Comparison of ENCODE assay signal across 1 cellular context in genomic region chr3:24508423-24508839, GRCh38.
TF ChIP-seq lines count a peak whose summit lies in the region.

No MANE protein-coding gene starts in this region.

TF ChIP-seq in K562, 482 proteins besides CTCF, POLR2A, EP300 and RAD21 (continued from another document):
- TF ChIP-seq CREB5 (CRISPR knock-in tag; IDR thresholded peaks at IDR 0.05) (no peak), HMG20B (CRISPR knock-in tag; IDR thresholded peaks at IDR 0.05) (no peak), MTA1 (IDR thresholded peaks at IDR 0.05; ENCODE audit: borderline replicate concordance) (no peak), ZNF408 (CRISPR knock-in tag; IDR thresholded peaks at IDR 0.05; ENCODE audit: low read depth) (no peak), MCM3 (IDR thresholded peaks at IDR 0.05) (no peak), NONO (IDR thresholded peaks at IDR 0.05; ENCODE audit: low read depth in 2 of 2, low read length in 1 of 2) (no peak), COPS2 (conservative IDR thresholded peaks at IDR 0.05) (no peak), HMBOX1 (IDR thresholded peaks at IDR 0.05) (peak; percentile 53; the same call in 1 of the 2 replicates), WHSC1 (IDR thresholded peaks at IDR 0.05; ENCODE audit: low read length) (no peak), RNF2 (IDR thresholded peaks at IDR 0.05) (no peak), ETS1 (conservative IDR thresholded peaks at IDR 0.05; ENCODE audit: control insufficient read depth, low read depth, low read length) (no peak), E2F5 (CRISPR knock-in tag; IDR thresholded peaks at IDR 0.05) (no peak), CHD7 (IDR thresholded peaks at IDR 0.05; ENCODE audit: low read depth, low read length) (no peak), ZNF518B (CRISPR knock-in tag; IDR thresholded peaks at IDR 0.05) (no peak), SAFB (IDR thresholded peaks at IDR 0.05; ENCODE audit: borderline replicate concordance, low read depth, low read length) (no peak), ELK3 (CRISPR knock-in tag; IDR thresholded peaks at IDR 0.05) (no peak), STAT5B (CRISPR knock-in tag; IDR thresholded peaks at IDR 0.05) (no peak), ZNF395 (CRISPR knock-in tag; IDR thresholded peaks at IDR 0.05) (no peak), ZKSCAN1 (IDR thresholded peaks at IDR 0.05; ENCODE audit: low read depth, low read length) (no peak), BCL6 (CRISPR knock-in tag; IDR thresholded peaks at IDR 0.05) (no peak), CREBBP (IDR thresholded peaks at IDR 0.05; ENCODE audit: low read depth, low read length) (no peak), NFIX (CRISPR knock-in tag; IDR thresholded peaks at IDR 0.05; ENCODE audit: low read depth) (no peak), MED1 (CRISPR knock-in tag; IDR thresholded peaks at IDR 0.05; ENCODE audit: borderline replicate concordance) (no peak), FOXO4 (CRISPR knock-in tag; IDR thresholded peaks at IDR 0.05) (no peak), NFXL1 (CRISPR knock-in tag; IDR thresholded peaks at IDR 0.05) (no peak), KHSRP (IDR thresholded peaks at IDR 0.05) (no peak), SRF (CRISPR knock-in tag; IDR thresholded peaks at IDR 0.05) (peak in 1 of 2 experiments; percentile 53; a peak in 1 of 4 replicates), RHOXF2B (CRISPR knock-in tag; conservative IDR thresholded peaks at IDR 0.05) (no peak)
TF ChIP-seq in K562: peak in this region for 7.
